In genomic region chr4:7759221-7759620, GRCh38 we compare ENCODE assay signal across 10 cellular contexts.
DNase-seq lines count a peak whose midpoint lies in the region; TF ChIP-seq lines count a peak whose summit lies in the region.
"Had no signal": no experiment of that assay in that cellular context is flagged by ENCODE, and none has a peak within 500 bp of the region (broad histone marks: within the 10 kb centered on the region; RNA-seq: fewer than 3 reads in every experiment).

No MANE protein-coding gene starts in this region.

- no peaks in the 10 kb centered on the region for H3K9me2 ChIP-seq in DOHH2 (replicated peaks; ENCODE audit: control insufficient read depth, low read length)

- no peaks in the 10 kb centered on the region for H3K9me3 ChIP-seq in DOHH2 (ENCODE audit: control insufficient read depth, insufficient read depth, low read length)
- H3K9me3 ChIP-seq: pancreas had no signal

- no peaks in the 10 kb centered on the region for H3F3A ChIP-seq in DOHH2 (ENCODE audit: control insufficient read depth, insufficient read depth)

- H3K4me1 ChIP-seq in DOHH2 (ENCODE audit: control insufficient read depth, low read length): peaks cover 9% of the 10 kb centered on the region
- H3K4me1 ChIP-seq: pancreas had no signal

- H4K20me1 ChIP-seq in DOHH2 (ENCODE audit: control insufficient read depth, insufficient read depth, low read depth, low read length): no peaks in the 10 kb centered on the region

- TF ChIP-seq CTCF in DOHH2 (IDR thresholded peaks at IDR 0.05; ENCODE audit: low read depth, low read length, poor library complexity, severe bottlenecking): no peak
- TF ChIP-seq CTCF in osteocyte (IDR thresholded peaks at IDR 0.05): no peak

- peaks cover 13% of the 10 kb centered on the region for H3K27me3 ChIP-seq in DOHH2 (ENCODE audit: control insufficient read depth, low read length)
- H3K27me3 ChIP-seq: pancreas had no signal

- H3K4me3 ChIP-seq in DOHH2 (ENCODE audit: low read length): peak overlapping the region; percentile 29
- H3K4me3 ChIP-seq: pancreas had no signal

- no peaks in the 10 kb centered on the region for H3K9me3 Mint-ChIP-seq in osteocyte (ENCODE audit: unreplicated experiment)

- no peaks in the 10 kb centered on the region for H3K27me3 Mint-ChIP-seq in osteocyte (ENCODE audit: unreplicated experiment)

- H3K4me2 ChIP-seq in DOHH2 (ENCODE audit: low read length): peak overlapping the region; percentile 39

- H3K4me3 Mint-ChIP-seq in osteocyte (ENCODE audit: unreplicated experiment): no peak overlapping the region

- peaks cover 17% of the 10 kb centered on the region for H3K36me3 Mint-ChIP-seq in osteocyte (ENCODE audit: unreplicated experiment)

- H3K4me1 Mint-ChIP-seq in osteocyte (ENCODE audit: unreplicated experiment): peaks cover 5% of the 10 kb centered on the region

- no peak overlapping the region for H3K27ac ChIP-seq in DOHH2 (ENCODE audit: low read depth, low read length)
- H3K27ac ChIP-seq: pancreas had no signal

- no peak overlapping the region for H3K27ac Mint-ChIP-seq in osteocyte (ENCODE audit: unreplicated experiment)

- DNase-seq in T-helper 9 cell: peak; percentile 19
- peak; percentile 72 for DNase-seq in activated naive CD4-positive, alpha-beta T cell treated with anti-CD3 and anti-CD28 coated beads, Interleukin-2, amount 50 U/mL, for 16 hours
- DNase-seq in stimulated activated CD4-positive, alpha-beta T cell treated with anti-CD3 and anti-CD28 coated beads, Interleukin-2, amount 100 ng/mL, for 48 hours: peak; percentile 41 to 54
- DNase-seq in GOT3 (lab: John Stamatoyannopoulos, UW): no peak
- DNase-seq in osteocyte (ENCODE audit: extremely low spot score, unreplicated experiment): no peak
- DNase-seq in SK-N-DZ (ENCODE audit: low spot score): no peak
- no peak for DNase-seq in NCI-H2081 treated with DMSO at 0.1 percent for 48 hours (lab: John Stamatoyannopoulos, UW)
- DNase-seq: amygdala had no signal

- no peaks in the 10 kb centered on the region for H3K36me3 ChIP-seq in DOHH2 (ENCODE audit: control insufficient read depth, low read length)

- H3K79me2 ChIP-seq in DOHH2 (ENCODE audit: control insufficient read depth, low read length): no peaks in the 10 kb centered on the region

Comparison
In these comparisons a context has a peak if more than half of its experiments do, and no peak if none do; other contexts are left out.
1. DNase-seq: peak in T-helper 9 cell (single experiment), activated naive CD4-positive, alpha-beta T cell treated with anti-CD3 and anti-CD28 coated beads, Interleukin-2, amount 50 U/mL, for 16 hours (single experiment) and stimulated activated CD4-positive, alpha-beta T cell treated with anti-CD3 and anti-CD28 coated beads, Interleukin-2, amount 100 ng/mL, for 48 hours (2 of 2); none in GOT3 (single experiment), osteocyte (single experiment), SK-N-DZ (single experiment) and NCI-H2081 treated with DMSO at 0.1 percent for 48 hours (single experiment).